In genomic region chr6:137702791-137703424, GRCh38 we compare ENCODE assay signal across 24 cellular contexts.
DNase-seq lines count a peak whose midpoint lies in the region; ATAC-seq and TF ChIP-seq lines count a peak whose summit lies in the region.
"Had no signal": no experiment of that assay in that cellular context is flagged by ENCODE, and none has a peak within 500 bp of the region (broad histone marks: within the 10 kb centered on the region; RNA-seq: fewer than 3 reads in every experiment).

No MANE protein-coding gene starts in this region.

- H3K27ac ChIP-seq in PC-9: no peak overlapping the region
- H3K27ac ChIP-seq in osteoblast (ENCODE audit: low read depth, low read length): no peak overlapping the region
- H3K27ac ChIP-seq in WERI-Rb-1: no peak overlapping the region
- H3K27ac ChIP-seq: lower lobe of right lung, sigmoid colon, tibial artery had no signal

- H3K27ac Mint-ChIP-seq in Caco-2 (ENCODE audit: unreplicated experiment): peak overlapping the region; percentile 56
- H3K27ac Mint-ChIP-seq: activated CD4-positive, alpha-beta memory T cell treated with anti-CD3 and anti-CD28 coated beads, Interleukin-2, amount 10 ng/mL, durations not matched to agents 7 days and 5 days; activated naive CD8-positive, alpha-beta T cell treated with anti-CD3 and anti-CD28 coated beads, Interleukin-2, amount 50 U/mL, for 24 hours; H9; T-helper 1 cell treated with Interleukin-12 subunit alpha and Interleukin-12 subunit beta and Interleukin-4 antibody, amounts not matched to agents 30 μg/mL and 1 μg/mL, for 36 hours had no signal

- H3K4me2 ChIP-seq in PC-9 (no peak overlapping the region), osteoblast (ENCODE audit: insufficient read depth, low read length) (no peak overlapping the region)
- H3K4me2 ChIP-seq: SK-N-SH had no signal

- CTCF ChIA-PET in Caco-2 (lab: Charles Lee) (interaction anchor here (0.7 kb wide), 1 partner anchor 42 kb away, joined by 3 read pairs; no protein-coding TSS in a partner anchor), PC-9 (lab: Charles Lee) (no interaction called here)

- no peaks in the 10 kb centered on the region for H3K27me3 Mint-ChIP-seq in Caco-2 (ENCODE audit: insufficient read depth, unreplicated experiment)
- H3K27me3 Mint-ChIP-seq: activated CD4-positive, alpha-beta memory T cell treated with anti-CD3 and anti-CD28 coated beads, Interleukin-2, amount 10 ng/mL, durations not matched to agents 7 days and 5 days; activated naive CD8-positive, alpha-beta T cell treated with anti-CD3 and anti-CD28 coated beads, Interleukin-2, amount 50 U/mL, for 24 hours had no signal

- H3K4me1 ChIP-seq in Caco-2 (peaks cover 35% of the 10 kb centered on the region), PC-9 (replicated peaks; ENCODE audit: insufficient read depth) (peaks cover 11% of the 10 kb centered on the region), osteoblast (ENCODE audit: insufficient read depth, low read length) (peaks cover 21% of the 10 kb centered on the region)
- H3K4me1 ChIP-seq: BE2C had no signal

- H3F3A ChIP-seq in PC-9 (ENCODE audit: insufficient read depth, low read depth): peaks cover 10% of the 10 kb centered on the region; the same call in 1 of the 2 replicates

- DNase-seq in Caco-2: no peak
- DNase-seq in PC-9: no peak
- DNase-seq in Right ventricle myocardium superior: no peak
- no peak for DNase-seq in osteoblast (ENCODE audit: insufficient read length, low spot score, missing footprints)
- no peak for DNase-seq in WERI-Rb-1
- DNase-seq in CD1c-positive myeloid dendritic cell (ENCODE audit: extremely low spot score): no peak
- DNase-seq in activated gamma-delta T cell (lab: John Stamatoyannopoulos, UW): no peak
- DNase-seq: activated CD4-positive, alpha-beta memory T cell treated with anti-CD3 and anti-CD28 coated beads, Interleukin-2, amount 10 ng/mL, durations not matched to agents 7 days and 5 days; activated CD4-positive, alpha-beta T cell treated with anti-CD3 and anti-CD28 coated beads for 1 hour; activated CD8-positive, alpha-beta memory T cell treated with anti-CD3 and anti-CD28 coated beads, Interleukin-2, amount 50 U/mL, for 48 hours; activated effector memory CD4-positive, alpha-beta T cell treated with anti-CD3 and anti-CD28 coated beads, Interleukin-2, amount 50 U/mL, for 16 hours; activated naive CD8-positive, alpha-beta T cell treated with anti-CD3 and anti-CD28 coated beads, Interleukin-2, amount 50 U/mL, for 24 hours; BE2C; DMS53; GF-D8; H9; lower lobe of right lung; NCI-H2081 treated with DMSO at 0.1 percent for 48 hours; NCI-H345; NCI-H82; sigmoid colon; SK-N-SH; tibial artery had no signal

- no peaks in the 10 kb centered on the region for H3K9me2 ChIP-seq in PC-9 (ENCODE audit: insufficient read depth)
- H3K9me2 ChIP-seq: SK-N-SH had no signal

- POLR2A ChIA-PET in Caco-2 (lab: Charles Lee): no interaction called here
- POLR2A ChIA-PET in PC-9 (lab: Charles Lee; ENCODE audit: unreplicated experiment): no interaction called here

- peaks cover 11% of the 10 kb centered on the region for H3K36me3 Mint-ChIP-seq in Caco-2 (ENCODE audit: insufficient read depth, unreplicated experiment)

- H3K79me2 ChIP-seq in PC-9 (ENCODE audit: low read depth): no peaks in the 10 kb centered on the region
- no peaks in the 10 kb centered on the region for H3K79me2 ChIP-seq in osteoblast (ENCODE audit: insufficient read depth, low read length)

- BruUV-seq in Caco-2 (replicated peaks; lab: Mats Ljungman, UMichigan): no TSS peak
- BruUV-seq in PC-9 (replicated peaks; lab: Mats Ljungman, UMichigan): no TSS peak

- H3K9me3 ChIP-seq in Caco-2 (no peaks in the 10 kb centered on the region), PC-9 (ENCODE audit: insufficient read depth, low read depth) (no peaks in the 10 kb centered on the region), osteoblast (ENCODE audit: low read depth, low read length) (no peaks in the 10 kb centered on the region), WERI-Rb-1 (ENCODE audit: severe bottlenecking) (no peaks in the 10 kb centered on the region)
- H3K9me3 ChIP-seq: BE2C, lower lobe of right lung, sigmoid colon, SK-N-SH, tibial artery had no signal

- H3K36me3 ChIP-seq in Caco-2 (ENCODE audit: control insufficient read depth, insufficient read depth, low read length): no peaks in the 10 kb centered on the region
- H3K36me3 ChIP-seq in PC-9 (ENCODE audit: low read depth): no peaks in the 10 kb centered on the region
- no peaks in the 10 kb centered on the region for H3K36me3 ChIP-seq in osteoblast (ENCODE audit: insufficient read depth, low read length)
- H3K36me3 ChIP-seq in WERI-Rb-1: no peaks in the 10 kb centered on the region
- H3K36me3 ChIP-seq: BE2C, lower lobe of right lung, sigmoid colon, tibial artery had no signal

- peaks cover 29% of the 10 kb centered on the region for H3K4me1 Mint-ChIP-seq in Caco-2 (ENCODE audit: low read depth, unreplicated experiment)

- H2AFZ ChIP-seq in PC-9 (no peak overlapping the region), osteoblast (ENCODE audit: low read length) (peak overlapping the region; percentile 29)

- no peak for TF ChIP-seq CTCF in Caco-2 (IDR thresholded peaks at IDR 0.05; ENCODE audit: insufficient read depth in 1 of 2, low read depth in 1 of 2, low read length in 1 of 2, severe bottlenecking in 1 of 2, unreplicated experiment in 1 of 2)
- 0 out of 2 replicates have a peak, but pooled peaks have one; percentile 16 for TF ChIP-seq CTCF in PC-9 (conservative IDR thresholded peaks at IDR 0.05)
- TF ChIP-seq CTCF in osteoblast (IDR thresholded peaks at IDR 0.05; ENCODE audit: extremely low read depth, low read depth, low read length): no peak
- TF ChIP-seq CTCF in WERI-Rb-1 (IDR thresholded peaks at IDR 0.05; ENCODE audit: low read depth, low read length): no peak

- H3K4me3 ChIP-seq in Caco-2 (ENCODE audit: low read depth, low read length) (no peak overlapping the region), PC-9 (no peak overlapping the region), osteoblast (ENCODE audit: insufficient read depth, low read length) (no peak overlapping the region), WERI-Rb-1 (ENCODE audit: low read depth, low read length) (no peak overlapping the region)
- H3K4me3 ChIP-seq: lower lobe of right lung, sigmoid colon, tibial artery had no signal

- no peaks in the 10 kb centered on the region for H3K27me3 ChIP-seq in Caco-2 (replicated peaks; ENCODE audit: control insufficient read depth, insufficient read depth, low read length)
- H3K27me3 ChIP-seq in PC-9 (ENCODE audit: insufficient read depth, low read depth): no peaks in the 10 kb centered on the region
- H3K27me3 ChIP-seq in osteoblast (ENCODE audit: insufficient read depth, low read length): no peaks in the 10 kb centered on the region
- H3K27me3 ChIP-seq in WERI-Rb-1 (ENCODE audit: insufficient read depth, low read depth, severe bottlenecking): peaks cover 12% of the 10 kb centered on the region
- H3K27me3 ChIP-seq: sigmoid colon, tibial artery had no signal

- no peak overlapping the region for H3K4me3 Mint-ChIP-seq in Caco-2 (ENCODE audit: unreplicated experiment)
- H3K4me3 Mint-ChIP-seq: activated CD4-positive, alpha-beta memory T cell treated with anti-CD3 and anti-CD28 coated beads, Interleukin-2, amount 10 ng/mL, durations not matched to agents 7 days and 5 days; activated naive CD8-positive, alpha-beta T cell treated with anti-CD3 and anti-CD28 coated beads, Interleukin-2, amount 50 U/mL, for 24 hours; H9; T-helper 1 cell treated with Interleukin-12 subunit alpha and Interleukin-12 subunit beta and Interleukin-4 antibody, amounts not matched to agents 30 μg/mL and 1 μg/mL, for 36 hours had no signal

- ATAC-seq in Right ventricle myocardium superior (ENCODE audit: poor library complexity): peak; percentile 66
- ATAC-seq: activated naive CD8-positive, alpha-beta T cell treated with anti-CD3 and anti-CD28 coated beads, Interleukin-2, amount 50 U/mL, for 24 hours; lower lobe of right lung had no signal

- H3K9me3 Mint-ChIP-seq in Caco-2 (ENCODE audit: unreplicated experiment): peaks cover 23% of the 10 kb centered on the region
- H3K9me3 Mint-ChIP-seq: activated naive CD8-positive, alpha-beta T cell treated with anti-CD3 and anti-CD28 coated beads, Interleukin-2, amount 50 U/mL, for 24 hours; H9; T-helper 1 cell treated with Interleukin-12 subunit alpha and Interleukin-12 subunit beta and Interleukin-4 antibody, amounts not matched to agents 30 μg/mL and 1 μg/mL, for 36 hours had no signal

- H4K20me1 ChIP-seq in PC-9 (ENCODE audit: insufficient read depth) (no peaks in the 10 kb centered on the region), osteoblast (ENCODE audit: insufficient read depth, low read length) (no peaks in the 10 kb centered on the region)

- intact Hi-C loops in Caco-2 (cut with micrococcal nuclease; ENCODE audit: unreplicated experiment) (no loop called here), PC-9 (cut with micrococcal nuclease; ENCODE audit: unreplicated experiment) (no loop called here), Right ventricle myocardium superior (cut with DNase I) (loop anchor here (10.0 kb wide), 1 partner anchor 402 kb away; the partner anchor contains the start of gene PERP)
